In the genomic region with DNA sequence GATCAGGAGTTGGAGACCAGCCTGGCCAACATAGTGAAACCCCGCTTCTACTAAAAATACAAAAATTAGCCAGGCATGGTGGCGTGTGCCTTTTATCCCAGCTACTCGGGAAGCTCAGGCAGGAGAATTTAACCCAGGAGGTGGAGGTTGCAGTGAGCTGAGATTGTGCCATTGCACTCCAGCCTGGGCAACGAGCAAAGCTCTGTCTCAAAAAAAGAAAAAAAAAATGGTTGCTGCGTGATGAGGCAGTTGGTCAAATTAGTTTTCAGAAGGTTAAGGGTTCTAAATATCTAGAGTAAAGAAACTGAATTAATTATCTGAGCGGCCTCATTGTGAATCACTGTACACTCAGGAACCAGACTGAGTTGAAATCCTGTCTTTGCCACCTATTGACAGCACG, we compare ENCODE assay signal across 12 cellular contexts. TPM values are rescaled to one million over a fixed set of nuclear protein-coding genes. Genes with fewer than 3 reads are reported as not detected.
A peak's percentile ranks its signal among the peaks of the same experiment; 100 is the strongest.
DNase-seq lines count a peak whose midpoint lies in the region; ATAC-seq and TF ChIP-seq lines count a peak whose summit lies in the region.
"Had no signal": no experiment of that assay in that cellular context is flagged by ENCODE, and none has a peak within 500 bp of the region (broad histone marks: within the 10 kb centered on the region; RNA-seq: fewer than 3 reads in every experiment).

No MANE protein-coding gene starts in this region.

- BruUV-seq in MCF 10A (replicated peaks; lab: Mats Ljungman, UMichigan): no TSS peak

- H4K20me1 ChIP-seq in OCI-LY3 (ENCODE audit: insufficient read depth, low read length): peaks cover 51% of the 10 kb centered on the region

- no peaks in the 10 kb centered on the region for H3K9me3 Mint-ChIP-seq in CD8-positive, alpha-beta T cell
- no peaks in the 10 kb centered on the region for H3K9me3 Mint-ChIP-seq in MCF 10A (ENCODE audit: unreplicated experiment)
- no peaks in the 10 kb centered on the region for H3K9me3 Mint-ChIP-seq in natural killer cell treated with Interleukin-12 subunit alpha and Interleukin-12 subunit beta and Interleukin-15 and Interleukin-18, amount 100 ng/mL, for 72 hours

- CTCF ChIA-PET in CD8-positive, alpha-beta T cell (lab: Charles Lee): interaction anchor here (1.3 to 1.7 kb wide), 5 partner anchors 13 to 141 kb away, joined by 3 to 6 read pairs (median 5); a partner anchor contains a TSS
- CTCF ChIA-PET in MCF 10A (lab: Yijun Ruan, JAX): interaction anchor here (0.6 to 6.4 kb wide), 6 partner anchors 8 to 365 kb away, joined by 3 to 59 read pairs (median 5); a partner anchor contains a TSS

- H3K4me2 ChIP-seq in OCI-LY3 (ENCODE audit: low read length): 0 out of 2 replicates have a peak overlapping the region, but pooled peaks have one; percentile 75
- H3K4me2 ChIP-seq: KMS-11 had no signal

- H3K36me3 ChIP-seq in CD8-positive, alpha-beta T cell (ENCODE audit: insufficient read depth, low read length): peaks cover 50% of the 10 kb centered on the region
- H3K36me3 ChIP-seq in OCI-LY3 (replicated peaks; ENCODE audit: low read depth, low read length): peaks cover 67% of the 10 kb centered on the region
- H3K36me3 ChIP-seq: uterus had no signal

- no peaks in the 10 kb centered on the region for H3K27me3 Mint-ChIP-seq in CD8-positive, alpha-beta T cell (ENCODE audit: low read depth)
- H3K27me3 Mint-ChIP-seq in MCF 10A (ENCODE audit: insufficient read depth, unreplicated experiment): no peaks in the 10 kb centered on the region
- H3K27me3 Mint-ChIP-seq in natural killer cell treated with Interleukin-12 subunit alpha and Interleukin-12 subunit beta and Interleukin-15 and Interleukin-18, amount 100 ng/mL, for 72 hours: no peaks in the 10 kb centered on the region

- H3K4me1 ChIP-seq in CD8-positive, alpha-beta T cell (ENCODE audit: insufficient read depth, low read length): peaks cover 43% of the 10 kb centered on the region
- H3K4me1 ChIP-seq in OCI-LY3 (ENCODE audit: low read length): peaks cover 67% of the 10 kb centered on the region

- H3K4me3 ChIP-seq in CD8-positive, alpha-beta T cell (ENCODE audit: low read depth, low read length): no peak overlapping the region
- H3K4me3 ChIP-seq in OCI-LY3 (ENCODE audit: low read length): no peak overlapping the region
- H3K4me3 ChIP-seq: uterus had no signal

- H3K9ac ChIP-seq in OCI-LY3 (ENCODE audit: low read length): no peak overlapping the region
- H3K9ac ChIP-seq: KMS-11 had no signal

- H3K79me2 ChIP-seq in OCI-LY3 (ENCODE audit: low read length): peaks cover 75% of the 10 kb centered on the region

- H3K36me3 Mint-ChIP-seq in CD8-positive, alpha-beta T cell: peaks cover 70% of the 10 kb centered on the region
- H3K36me3 Mint-ChIP-seq in MCF 10A (ENCODE audit: insufficient read depth, unreplicated experiment): peaks cover 96% of the 10 kb centered on the region
- peaks cover 51% of the 10 kb centered on the region for H3K36me3 Mint-ChIP-seq in natural killer cell treated with Interleukin-12 subunit alpha and Interleukin-12 subunit beta and Interleukin-15 and Interleukin-18, amount 100 ng/mL, for 72 hours

- no peaks in the 10 kb centered on the region for H3K9me3 ChIP-seq in CD8-positive, alpha-beta T cell (ENCODE audit: low read length)
- H3K9me3 ChIP-seq in OCI-LY3 (ENCODE audit: insufficient read depth, low read length): no peaks in the 10 kb centered on the region
- H3K9me3 ChIP-seq: pancreas, uterus had no signal

- H3K27ac ChIP-seq in CD8-positive, alpha-beta T cell (ENCODE audit: low read depth, low read length): no peak overlapping the region
- peak overlapping the region; percentile 48; the same call in 1 of the 2 replicates for H3K27ac ChIP-seq in OCI-LY3 (ENCODE audit: low read length)
- H3K27ac ChIP-seq: pancreas, uterus had no signal

- peak overlapping the region; percentile 27 for H3K27ac Mint-ChIP-seq in CD8-positive, alpha-beta T cell
- peak overlapping the region; percentile 9 for H3K27ac Mint-ChIP-seq in MCF 10A (ENCODE audit: low read depth, unreplicated experiment)
- H3K27ac Mint-ChIP-seq in natural killer cell treated with Interleukin-12 subunit alpha and Interleukin-12 subunit beta and Interleukin-15 and Interleukin-18, amount 100 ng/mL, for 72 hours: peak overlapping the region; percentile 96 to 99

- intact Hi-C loops in CD8-positive, alpha-beta T cell (cut with DNase I, micrococcal nuclease): no loop called here
- intact Hi-C loops in MCF 10A (cut with micrococcal nuclease): no loop called here

- POLR2A ChIA-PET in CD8-positive, alpha-beta T cell (lab: Charles Lee): interaction anchor here (0.9 to 4.1 kb wide), 8 partner anchors 8 to 110 kb away, joined by 3 to 66 read pairs (median 6); a partner anchor contains a TSS
- POLR2A ChIA-PET in MCF 10A (lab: Yijun Ruan, JAX): interaction anchor here (0.6 to 13.7 kb wide), 9 partner anchors 11 to 355 kb away, joined by 3 to 294 read pairs (median 4); a partner anchor contains a TSS

- DNase-seq in CD8-positive, alpha-beta T cell: no peak
- DNase-seq in MCF 10A (ENCODE audit: unreplicated experiment) (no peak), NCI-H2081 treated with DMSO at 0.1 percent for 48 hours (lab: John Stamatoyannopoulos, UW) (no peak)
- no peak for DNase-seq in natural killer cell treated with Interleukin-12 subunit alpha and Interleukin-12 subunit beta and Interleukin-15 and Interleukin-18, amount 100 ng/mL, for 72 hours (ENCODE audit: low spot score)
- no peak for DNase-seq in stimulated activated naive CD4-positive, alpha-beta T cell (lab: John Stamatoyannopoulos, UW)
- DNase-seq: DMS79 treated with DMSO at 0.1 percent for 48 hours, uterus had no signal

- H2AFZ ChIP-seq in OCI-LY3 (ENCODE audit: low read depth, low read length): no peak overlapping the region

- no peak for TF ChIP-seq CTCF in CD8-positive, alpha-beta T cell (IDR thresholded peaks at IDR 0.05)
- TF ChIP-seq CTCF in OCI-LY3 (IDR thresholded peaks at IDR 0.05; ENCODE audit: low read depth, low read length) (no peak), MCF 10A (IDR thresholded peaks at IDR 0.05; ENCODE audit: unreplicated experiment) (no peak)

- H3K4me1 Mint-ChIP-seq in CD8-positive, alpha-beta T cell (ENCODE audit: low read depth): peaks cover 71% of the 10 kb centered on the region
- peaks cover 37% of the 10 kb centered on the region for H3K4me1 Mint-ChIP-seq in MCF 10A (ENCODE audit: insufficient read depth, unreplicated experiment)
- H3K4me1 Mint-ChIP-seq in natural killer cell treated with Interleukin-12 subunit alpha and Interleukin-12 subunit beta and Interleukin-15 and Interleukin-18, amount 100 ng/mL, for 72 hours (ENCODE audit: low read depth in 2 of 2): peaks cover 84 to 85% of the 10 kb centered on the region in 2 donors

- H3K4me3 Mint-ChIP-seq in CD8-positive, alpha-beta T cell: no peak overlapping the region
- H3K4me3 Mint-ChIP-seq in MCF 10A (ENCODE audit: unreplicated experiment): peak overlapping the region; percentile 90
- peak overlapping the region; percentile 90 for H3K4me3 Mint-ChIP-seq in natural killer cell treated with Interleukin-12 subunit alpha and Interleukin-12 subunit beta and Interleukin-15 and Interleukin-18, amount 100 ng/mL, for 72 hours

- ATAC-seq in CD8-positive, alpha-beta T cell: no peak
- no peak for ATAC-seq in natural killer cell treated with Interleukin-12 subunit alpha and Interleukin-12 subunit beta and Interleukin-15 and Interleukin-18, amount 100 ng/mL, for 72 hours
- ATAC-seq in GM19467 (IDR thresholded peaks at IDR 0.05; ENCODE audit: unreplicated experiment) (no peak), GM19035 (IDR thresholded peaks at IDR 0.05; ENCODE audit: unreplicated experiment) (no peak)
- ATAC-seq: pancreas had no signal

- H3K27me3 ChIP-seq in CD8-positive, alpha-beta T cell (ENCODE audit: insufficient read depth, low read length): no peaks in the 10 kb centered on the region
- no peaks in the 10 kb centered on the region for H3K27me3 ChIP-seq in OCI-LY3 (ENCODE audit: low read depth, low read length)
- H3K27me3 ChIP-seq: pancreas, uterus had no signal

RNA-seq across cellular contexts. Expression of a gene that starts 3.5 kb away (rescaled TPM):
- under 1 TPM in 1 of 2 experiments, not detected in 1; 0.62 TPM for total RNA-seq in CD8-positive, alpha-beta T cell
- 6.9 and 10.6 TPM in 2 replicates for total RNA-seq in MCF 10A (2022)
- total RNA-seq in natural killer cell treated with Interleukin-12 subunit alpha and Interleukin-12 subunit beta and Interleukin-15 and Interleukin-18, amount 100 ng/mL, for 72 hours: 10 to 100 TPM; 20.8 to 51.1 TPM

RNA-seq across cellular contexts. Expression of a gene that starts 7.7 kb away (rescaled TPM):
- 10 to 100 TPM; 16.6 to 17.2 TPM for total RNA-seq in CD8-positive, alpha-beta T cell
- total RNA-seq in MCF 10A (2022): 52.0 and 56.5 TPM in 2 replicates
- total RNA-seq in natural killer cell treated with Interleukin-12 subunit alpha and Interleukin-12 subunit beta and Interleukin-15 and Interleukin-18, amount 100 ng/mL, for 72 hours: 10 to 100 TPM; 82.7 to 95.5 TPM

RNA-seq across cellular contexts. Expression of a gene that starts 13.9 kb away (rescaled TPM):
- total RNA-seq in CD8-positive, alpha-beta T cell: not detected
- 32.6 and 34.4 TPM in 2 replicates for total RNA-seq in MCF 10A (2022)
- total RNA-seq in natural killer cell treated with Interleukin-12 subunit alpha and Interleukin-12 subunit beta and Interleukin-15 and Interleukin-18, amount 100 ng/mL, for 72 hours: under 1 TPM in 1 of 2 donors, not detected in 1; 0.26 TPM

RNA-seq across cellular contexts. Expression of a gene that starts 14.2 kb away (rescaled TPM):
- total RNA-seq in CD8-positive, alpha-beta T cell: 10 to 100 TPM; 31.9 to 35.9 TPM
- 66.9 and 67.3 TPM in 2 replicates for total RNA-seq in MCF 10A (2022)
- total RNA-seq in natural killer cell treated with Interleukin-12 subunit alpha and Interleukin-12 subunit beta and Interleukin-15 and Interleukin-18, amount 100 ng/mL, for 72 hours: 10 to 100 TPM; 56.2 to 90.1 TPM

RNA-seq across cellular contexts. Expression of a gene that starts 17.4 kb away (rescaled TPM):
- total RNA-seq in CD8-positive, alpha-beta T cell: 1 to 10 TPM in 1 of 2 experiments, under 1 TPM in 1; 0.64 to 1.1 TPM
- 6.3 and 10.8 TPM in 2 replicates for total RNA-seq in MCF 10A (2022)
- 1 to 10 TPM; 3.1 to 6.8 TPM for total RNA-seq in natural killer cell treated with Interleukin-12 subunit alpha and Interleukin-12 subunit beta and Interleukin-15 and Interleukin-18, amount 100 ng/mL, for 72 hours

Comparison
In these comparisons a context has a peak if more than half of its experiments do, and no peak if none do; other contexts are left out.
1. H3K27ac Mint-ChIP-seq: peak in every context shown above with its lines; median percentile 98 in natural killer cell treated with Interleukin-12 subunit alpha and Interleukin-12 subunit beta and Interleukin-15 and Interleukin-18, amount 100 ng/mL, for 72 hours; 27 in CD8-positive, alpha-beta T cell; 9 in MCF 10A.
2. RNA of a gene that starts 13.9 kb away (total RNA-seq): 32.6 to 34.4 TPM in MCF 10A; 0.26 TPM in natural killer cell treated with Interleukin-12 subunit alpha and Interleukin-12 subunit beta and Interleukin-15 and Interleukin-18, amount 100 ng/mL, for 72 hours and not detected in CD8-positive, alpha-beta T cell; every median in the first group is over 10 times any median in the second.